In genomic region chr15:58473720-58474119, GRCh38 we compare ENCODE assay signal across 9 cellular contexts. TPM values are rescaled to one million over a fixed set of nuclear protein-coding genes. Genes with fewer than 3 reads are reported as not detected.
A peak's percentile ranks its signal among the peaks of the same experiment; 100 is the strongest.
DNase-seq lines count a peak whose midpoint lies in the region; ATAC-seq and TF ChIP-seq lines count a peak whose summit lies in the region.
"Had no signal": no experiment of that assay in that cellular context is flagged by ENCODE, and none has a peak within 500 bp of the region (broad histone marks: within the 10 kb centered on the region; RNA-seq: fewer than 3 reads in every experiment).

No MANE protein-coding gene starts in this region.

- H3K79me1 ChIP-seq in mesenchymal stem cell (replicated peaks; ENCODE audit: low read length, poor library complexity, severe bottlenecking) = no peaks in the 10 kb centered on the region

- peak overlapping the region; percentile 42 for H3K27ac ChIP-seq in CD4-positive, alpha-beta T cell (ENCODE audit: low read depth, low read length)
- H3K27ac ChIP-seq in mesenchymal stem cell (ENCODE audit: low read length, poor library complexity, severe bottlenecking) = peak overlapping the region; percentile 86

- peak overlapping the region in 1 of 2 experiments; percentile 50 for H3K4ac ChIP-seq in mesenchymal stem cell (ENCODE audit: low read depth in 1 of 2, low read length in 2 of 2)

- peak overlapping the region; percentile 37 to 96 for H2BK12ac ChIP-seq in mesenchymal stem cell (ENCODE audit: low read length in 2 of 2)

- peak overlapping the region; percentile 59 for H4K8ac ChIP-seq in mesenchymal stem cell (ENCODE audit: low read length)

- no peak overlapping the region for H2BK5ac ChIP-seq in mesenchymal stem cell (ENCODE audit: low read depth, low read length, poor library complexity, severe bottlenecking)

- H3K9me3 Mint-ChIP-seq in CD4-positive, alpha-beta T cell = no peaks in the 10 kb centered on the region
- peaks cover 0 to 7% of the 10 kb centered on the region in 2 donors for H3K9me3 Mint-ChIP-seq in activated naive CD4-positive, alpha-beta T cell treated with anti-CD3 and anti-CD28 coated beads, Interleukin-2, amount 50 U/mL, for 72 hours

- CTCF ChIA-PET in CD4-positive, alpha-beta T cell (lab: Charles Lee) = no interaction called here

- intact Hi-C loops in CD4-positive, alpha-beta T cell (cut with DNase I, micrococcal nuclease) = loop anchor here in 1 of 2 experiments (2.0 kb wide), 1 partner anchor 65 kb away; no protein-coding TSS in a partner anchor

- no peaks in the 10 kb centered on the region for H3K36me3 ChIP-seq in mesenchymal stem cell (ENCODE audit: control insufficient read depth in 1 of 2, insufficient read depth in 2 of 2, low read depth in 1 of 2, low read length in 2 of 2)

- peak overlapping the region; percentile 19 for H3K4me2 ChIP-seq in mesenchymal stem cell (ENCODE audit: low read length, poor library complexity, severe bottlenecking)

- H2BK120ac ChIP-seq in mesenchymal stem cell (ENCODE audit: low read depth, low read length) = no peak overlapping the region

- no peaks in the 10 kb centered on the region for H3K36me3 Mint-ChIP-seq in CD4-positive, alpha-beta T cell (ENCODE audit: low read depth)
- peaks cover 0 to 12% of the 10 kb centered on the region in 2 donors for H3K36me3 Mint-ChIP-seq in activated naive CD4-positive, alpha-beta T cell treated with anti-CD3 and anti-CD28 coated beads, Interleukin-2, amount 50 U/mL, for 72 hours

- H4K91ac ChIP-seq in mesenchymal stem cell (ENCODE audit: low read length) = no peak overlapping the region

- H3K27me3 Mint-ChIP-seq in CD4-positive, alpha-beta T cell = no peaks in the 10 kb centered on the region

- DNase-seq in CD4-positive, alpha-beta T cell = no peak
- DNase-seq in activated naive CD4-positive, alpha-beta T cell treated with anti-CD3 and anti-CD28 coated beads, Interleukin-2, amount 50 U/mL, for 72 hours (ENCODE audit: low spot score in 2 of 2) = no peak
- peak; percentile 65 for DNase-seq in mesenchymal stem cell
- no peak for DNase-seq in central memory CD4-positive, alpha-beta T cell
- no peak for DNase-seq in NOMO-1 (lab: John Stamatoyannopoulos, UW; ENCODE audit: unreplicated experiment in 2 of 2)
- no peak for DNase-seq in activated gamma-delta T cell (lab: John Stamatoyannopoulos, UW)
- DNase-seq: NCI-H1092 treated with DMSO at 0.1 percent for 48 hours had no signal

- no peak overlapping the region for H3K23ac ChIP-seq in mesenchymal stem cell (ENCODE audit: low read length in 2 of 2)

- no peak for TF ChIP-seq CTCF in CD4-positive, alpha-beta T cell (IDR thresholded peaks at IDR 0.05)

- no peak overlapping the region for H3K4me3 ChIP-seq in mesenchymal stem cell (ENCODE audit: insufficient read depth in 1 of 2, low read depth in 1 of 2, low read length in 2 of 2)

- no peak overlapping the region for H3K14ac ChIP-seq in mesenchymal stem cell (ENCODE audit: low read length in 2 of 2)

- peak overlapping the region; percentile 76 for H3K27ac Mint-ChIP-seq in CD4-positive, alpha-beta T cell
- H3K27ac Mint-ChIP-seq in activated naive CD4-positive, alpha-beta T cell treated with anti-CD3 and anti-CD28 coated beads, Interleukin-2, amount 50 U/mL, for 72 hours = peak overlapping the region; percentile 85 to 93

- no peak overlapping the region for H2AFZ ChIP-seq in mesenchymal stem cell (ENCODE audit: low read depth, low read length)

- peaks cover 49% of the 10 kb centered on the region for H3K4me1 Mint-ChIP-seq in CD4-positive, alpha-beta T cell (ENCODE audit: low read depth)

- peak overlapping the region; percentile 90 for H2BK15ac ChIP-seq in mesenchymal stem cell (ENCODE audit: low read depth, poor library complexity, severe bottlenecking)

- peak overlapping the region; percentile 99 for H2AK5ac ChIP-seq in mesenchymal stem cell (ENCODE audit: low read length, severe bottlenecking)

- H3K9ac ChIP-seq in mesenchymal stem cell (ENCODE audit: low read length) = no peak overlapping the region

- ATAC-seq in CD4-positive, alpha-beta T cell (ENCODE audit: poor library complexity) = peak; percentile 27
- peak; percentile 36 for ATAC-seq in HG02870 (IDR thresholded peaks at IDR 0.05; ENCODE audit: unreplicated experiment)
- peak; percentile 11 to 19 for ATAC-seq in activated naive CD4-positive, alpha-beta T cell treated with anti-CD3 and anti-CD28 coated beads, Interleukin-2, amount 50 U/mL, for 72 hours
- no peak for ATAC-seq in GM19328 (IDR thresholded peaks at IDR 0.05; ENCODE audit: unreplicated experiment)

- no peaks in the 10 kb centered on the region for H3K9me3 ChIP-seq in CD4-positive, alpha-beta T cell (ENCODE audit: control insufficient read depth, low read length)
- no peaks in the 10 kb centered on the region for H3K9me3 ChIP-seq in mesenchymal stem cell (ENCODE audit: control insufficient read depth, low read length)

- WGBS in mesenchymal stem cell = 54% methylated on average over 1 of the region's 2 CpGs

- no peaks in the 10 kb centered on the region for H3K27me3 ChIP-seq in CD4-positive, alpha-beta T cell (ENCODE audit: control insufficient read depth, insufficient read depth, low read length)
- H3K27me3 ChIP-seq in mesenchymal stem cell (ENCODE audit: control insufficient read depth in 1 of 2, insufficient read depth in 1 of 2, low read length in 2 of 2) = no peaks in the 10 kb centered on the region

- peaks cover 32% of the 10 kb centered on the region for H3K4me1 ChIP-seq in mesenchymal stem cell (ENCODE audit: control insufficient read depth, insufficient read depth, low read depth, low read length)

- H3K4me3 Mint-ChIP-seq in CD4-positive, alpha-beta T cell = no peak overlapping the region

- POLR2A ChIA-PET in CD4-positive, alpha-beta T cell (lab: Charles Lee) = no interaction called here

- H3K18ac ChIP-seq in mesenchymal stem cell (ENCODE audit: low read depth in 1 of 2, low read length in 2 of 2) = peak overlapping the region in 1 of 2 experiments; percentile 9

RNA-seq across cellular contexts. Expression of gene LIPC, which starts 41.9 kb away (rescaled TPM):
- total RNA-seq in CD4-positive, alpha-beta T cell = 1 to 10 TPM in 1 of 2 experiments, under 1 TPM in 1; 0.61 to 1.2 TPM
- under 1 TPM; 0.64 to 0.98 TPM for total RNA-seq in activated naive CD4-positive, alpha-beta T cell treated with anti-CD3 and anti-CD28 coated beads, Interleukin-2, amount 50 U/mL, for 72 hours
- not detected for polyA plus RNA-seq in mesenchymal stem cell (2013, experiment 1 of 2)
- polyA plus RNA-seq in mesenchymal stem cell (2013, experiment 2 of 2) = not detected
